27 cellular contexts compared by ENCODE assay signal in genomic region chr1:194114288-194114687, GRCh38.
"Had no signal": no experiment of that assay in that cellular context is flagged by ENCODE, and none has a peak within 500 bp of the region (broad histone marks: within the 10 kb centered on the region; RNA-seq: fewer than 3 reads in every experiment).

No MANE protein-coding gene starts in this region.

- ATAC-seq: activated CD4-positive, CD25-positive, alpha-beta regulatory T cell treated with anti-CD3 and anti-CD28 coated beads, Interleukin-2, amount 50 U/mL, for 24 hours; activated T-helper 17 cell treated with anti-CD3 and anti-CD28 coated beads, Interleukin-2, amount 50 U/mL, for 72 hours; left lobe of liver; lower lobe of right lung; naive thymus-derived CD8-positive, alpha-beta T cell had no signal

- DNase-seq: activated CD4-positive, alpha-beta memory T cell treated with anti-CD3 and anti-CD28 coated beads for 36 hours; activated CD4-positive, alpha-beta T cell treated with anti-CD3 and anti-CD28 coated beads for 48 hours; activated CD8-positive, alpha-beta memory T cell treated with anti-CD3 and anti-CD28 coated beads, Interleukin-2, amount 50 U/mL, for 4 hours; activated gamma-delta T cell treated with Interleukin-2 at 50 U/mL for 16 hours; activated naive CD4-positive, alpha-beta T cell treated with anti-CD3 and anti-CD28 coated beads, Interleukin-2, amount 50 U/mL, for 16 hours; activated T-cell treated with anti-CD3 and anti-CD28 coated beads, Interleukin-2, amount 50 U/mL, for 24 hours; amniotic stem cell; brain microvascular endothelial cell; caudate nucleus; cortex of kidney; head of caudate nucleus; hippocampal formation; kidney; lower lobe of right lung; mesenchymal stem cell; naive thymus-derived CD8-positive, alpha-beta T cell; right lobe of liver; stimulated activated CD4-positive, alpha-beta T cell treated with anti-CD3 and anti-CD28 coated beads, Interleukin-12 subunit alpha, Interleukin-12 subunit beta, amount 100 ng/mL, for 4 hours; stimulated activated CD4-positive, alpha-beta T cell treated with anti-CD3 and anti-CD28 coated beads, Interleukin-4, amount 100 ng/mL, for 1 hour; T-helper 1 cell; upper lobe of left lung had no signal

- H3K4me3 Mint-ChIP-seq: activated CD4-positive, alpha-beta memory T cell treated with anti-CD3 and anti-CD28 coated beads for 36 hours; activated T-cell treated with anti-CD3 and anti-CD28 coated beads, Interleukin-2, amount 50 U/mL, for 24 hours; activated T-helper 17 cell treated with anti-CD3 and anti-CD28 coated beads, Interleukin-2, amount 50 U/mL, for 72 hours; naive thymus-derived CD8-positive, alpha-beta T cell; stimulated activated naive CD8-positive, alpha-beta T cell treated with anti-CD3 and anti-CD28 coated beads, Interleukin-15, Interleukin-2, amounts not matched to agents 100 ng/mL and 50 ng/mL, for 24 hours had no signal

- H3K9me3 ChIP-seq: lower lobe of right lung, right lobe of liver, thoracic aorta, upper lobe of left lung, vagina had no signal

- H3K27me3 Mint-ChIP-seq: activated CD4-positive, alpha-beta memory T cell treated with anti-CD3 and anti-CD28 coated beads for 36 hours; activated T-cell treated with anti-CD3 and anti-CD28 coated beads, Interleukin-2, amount 50 U/mL, for 24 hours; activated T-helper 17 cell treated with anti-CD3 and anti-CD28 coated beads, Interleukin-2, amount 50 U/mL, for 72 hours; naive thymus-derived CD8-positive, alpha-beta T cell; stimulated activated naive CD8-positive, alpha-beta T cell treated with anti-CD3 and anti-CD28 coated beads, Interleukin-15, Interleukin-2, amounts not matched to agents 100 ng/mL and 50 ng/mL, for 24 hours had no signal

- H3K4me3 ChIP-seq: lower lobe of right lung, right lobe of liver, thoracic aorta, upper lobe of left lung, vagina had no signal

- H3K27ac ChIP-seq: brain microvascular endothelial cell, lower lobe of right lung, right lobe of liver, thoracic aorta, upper lobe of left lung, vagina had no signal

- H3K36me3 ChIP-seq: brain microvascular endothelial cell, lower lobe of right lung, right lobe of liver, thoracic aorta, upper lobe of left lung, vagina had no signal

- H3K9me3 Mint-ChIP-seq: activated CD4-positive, alpha-beta memory T cell treated with anti-CD3 and anti-CD28 coated beads for 36 hours; activated T-cell treated with anti-CD3 and anti-CD28 coated beads, Interleukin-2, amount 50 U/mL, for 24 hours; activated T-helper 17 cell treated with anti-CD3 and anti-CD28 coated beads, Interleukin-2, amount 50 U/mL, for 72 hours; naive thymus-derived CD8-positive, alpha-beta T cell; stimulated activated naive CD8-positive, alpha-beta T cell treated with anti-CD3 and anti-CD28 coated beads, Interleukin-15, Interleukin-2, amounts not matched to agents 100 ng/mL and 50 ng/mL, for 24 hours had no signal

- H3K27me3 ChIP-seq: brain microvascular endothelial cell, right lobe of liver, upper lobe of left lung, vagina had no signal

- H3K27ac Mint-ChIP-seq: activated CD4-positive, alpha-beta memory T cell treated with anti-CD3 and anti-CD28 coated beads for 36 hours; activated T-cell treated with anti-CD3 and anti-CD28 coated beads, Interleukin-2, amount 50 U/mL, for 24 hours; activated T-helper 17 cell treated with anti-CD3 and anti-CD28 coated beads, Interleukin-2, amount 50 U/mL, for 72 hours; stimulated activated naive CD8-positive, alpha-beta T cell treated with anti-CD3 and anti-CD28 coated beads, Interleukin-15, Interleukin-2, amounts not matched to agents 100 ng/mL and 50 ng/mL, for 24 hours had no signal

- H3K4me1 Mint-ChIP-seq: activated T-helper 17 cell treated with anti-CD3 and anti-CD28 coated beads, Interleukin-2, amount 50 U/mL, for 72 hours; naive thymus-derived CD8-positive, alpha-beta T cell had no signal

- H3K36me3 Mint-ChIP-seq: activated CD4-positive, alpha-beta memory T cell treated with anti-CD3 and anti-CD28 coated beads for 36 hours; naive thymus-derived CD8-positive, alpha-beta T cell had no signal

- H3K4me1 ChIP-seq: lower lobe of right lung, right lobe of liver, upper lobe of left lung, vagina had no signal
